27 cellular contexts compared by ENCODE assay signal in genomic region chr20:33062105-33062629, GRCh38. TPM values are rescaled to one million over a fixed set of nuclear protein-coding genes. Genes with fewer than 3 reads are reported as not detected.
DNase-seq lines count a peak whose midpoint lies in the region; ATAC-seq, FAIRE-seq and TF ChIP-seq lines count a peak whose summit lies in the region.
"Had no signal": no experiment of that assay in that cellular context is flagged by ENCODE, and none has a peak within 500 bp of the region (broad histone marks: within the 10 kb centered on the region; RNA-seq: fewer than 3 reads in every experiment).

No MANE protein-coding gene starts in this region.

- H3K36me3 ChIP-seq in HEK293 (ENCODE audit: control insufficient read depth in 2 of 2, insufficient read depth in 1 of 2, low read length in 2 of 2) = no peaks in the 10 kb centered on the region
- H3K36me3 ChIP-seq in K562 (ENCODE audit: control insufficient read depth, insufficient read depth, low read length) = no peaks in the 10 kb centered on the region
- no peaks in the 10 kb centered on the region for H3K36me3 ChIP-seq in neural progenitor cell
- no peaks in the 10 kb centered on the region for H3K36me3 ChIP-seq in thyroid gland
- no peaks in the 10 kb centered on the region for H3K36me3 ChIP-seq in uterus
- H3K36me3 ChIP-seq: BE2C, HAP-1, Peyer's patch had no signal

- WGBS in K562 (ENCODE audit: insufficient coverage, low coverage, missing lambda C conversion rate) = 2% methylated on average over 7 of the region's 7 CpGs
- WGBS in thyroid gland, 2 donors = 28 to 47% methylated on average over 7 of the region's 7 CpGs

- no peak for DNase-seq in K562 (ENCODE audit: extremely low read depth in 1 of 4, low spot score in 3 of 4)
- DNase-seq in neural progenitor cell (ENCODE audit: low spot score) = peak; percentile 74
- peak; percentile 56 to 66 for DNase-seq in thyroid gland
- no peak for DNase-seq in uterus
- no peak for DNase-seq in NCI-H82 (lab: John Stamatoyannopoulos, UW)
- DNase-seq: BE2C; CD4-positive, alpha-beta T cell; COR-L47; DMS79 treated with DMSO at 0.1 percent for 48 hours; GM23248; IMR-90; MV-4-11; NCI-H1105 treated with DMSO at 0.1 percent for 48 hours; NCI-H1694; NCI-H2081; NCI-H2171; NCI-H345; Peyer's patch had no signal

- H3K4me3 ChIP-seq in HEK293 (ENCODE audit: low read depth, low read length) (no peak overlapping the region), K562 (no peak overlapping the region), neural progenitor cell (no peak overlapping the region), thyroid gland (replicated peaks in 1 of 3) (no peak overlapping the region), uterus (no peak overlapping the region)
- H3K4me3 ChIP-seq: GM23248, HAP-1, Peyer's patch had no signal

- H3K79me2 ChIP-seq in K562 (ENCODE audit: control insufficient read depth, insufficient read depth, low read length) (no peaks in the 10 kb centered on the region), neural progenitor cell (ENCODE audit: low read depth) (no peaks in the 10 kb centered on the region)

- H3K27me3 Mint-ChIP-seq in neural progenitor cell (ENCODE audit: insufficient read depth, low read depth) = peaks cover 18% of the 10 kb centered on the region
- H3K27me3 Mint-ChIP-seq: CD4-positive, alpha-beta T cell had no signal

- no peaks in the 10 kb centered on the region for H3K9me3 Mint-ChIP-seq in neural progenitor cell
- H3K9me3 Mint-ChIP-seq: CD4-positive, alpha-beta T cell had no signal

- CTCF ChIA-PET in HEK293 (lab: Yijun Ruan, JAX) = no interaction called here
- CTCF ChIA-PET in K562 (lab: Yijun Ruan, JAX; ENCODE audit: low intra/inter-chr PET ratio) = no interaction called here

- H3F3A ChIP-seq in neural progenitor cell (ENCODE audit: low read depth) = no peaks in the 10 kb centered on the region

- TF ChIP-seq EP300 in K562 (IDR thresholded peaks at IDR 0.05; ENCODE audit: low read length) = no peak

- no peak overlapping the region for H3K4me3 Mint-ChIP-seq in neural progenitor cell
- H3K4me3 Mint-ChIP-seq: CD4-positive, alpha-beta T cell had no signal

- no peak for TF ChIP-seq CTCF in HEK293 (tag by site-specific recombination; IDR thresholded peaks at IDR 0.05)
- no peak for TF ChIP-seq CTCF in K562 (IDR thresholded peaks at IDR 0.05 in 2 of 3, conservative IDR thresholded peaks at IDR 0.05 in 1 of 3; ENCODE audit: insufficient read depth in 2 of 3, low read depth in 1 of 3, low read length in 3 of 3)
- no peak for TF ChIP-seq CTCF in neural progenitor cell (IDR thresholded peaks at IDR 0.05)
- no peak for TF ChIP-seq CTCF in thyroid gland (IDR thresholded peaks at IDR 0.05)
- no peak for TF ChIP-seq CTCF in uterus (IDR thresholded peaks at IDR 0.05)

- H3K36me3 Mint-ChIP-seq in neural progenitor cell = no peaks in the 10 kb centered on the region

- FAIRE-seq in K562 (lab: Jason Lieb, UNC) = no peak
- FAIRE-seq: GM12891, HTR-8/SVneo had no signal

- H3K27me3 ChIP-seq in K562 (ENCODE audit: control insufficient read depth in 2 of 2, insufficient read depth in 2 of 2, low read length in 2 of 2) (peaks cover 13 to 69% of the 10 kb centered on the region in 2 experiments; a peak in 4 of 5 replicates), neural progenitor cell (no peaks in the 10 kb centered on the region), thyroid gland (no peaks in the 10 kb centered on the region), uterus (no peaks in the 10 kb centered on the region)
- H3K27me3 ChIP-seq: BE2C, Peyer's patch had no signal

- H3K9me1 ChIP-seq in K562 (ENCODE audit: control insufficient read depth, insufficient read depth, low read length) = no peaks in the 10 kb centered on the region

- ATAC-seq in K562 (no peak), GM21723 (IDR thresholded peaks at IDR 0.05; ENCODE audit: unreplicated experiment) (no peak)
- ATAC-seq: Right ventricle myocardium inferior had no signal

- TF ChIP-seq RAD21 in K562 (CRISPR knock-in tag; conservative IDR thresholded peaks at IDR 0.05 in 1 of 2, IDR thresholded peaks at IDR 0.05 in 1 of 2) = no peak

- peaks cover 13% of the 10 kb centered on the region; the same call in 1 of the 2 replicates for H4K20me1 ChIP-seq in K562 (replicated peaks; ENCODE audit: control insufficient read depth, insufficient read depth, low read length)
- H4K20me1 ChIP-seq in neural progenitor cell (ENCODE audit: low read depth) = no peaks in the 10 kb centered on the region

- in situ Hi-C loops in K562 (cut with MboI) = no loop called here

- intact Hi-C loops in K562 (cut with micrococcal nuclease) = no loop called here
- intact Hi-C loops in thyroid gland (cut with DNase I) = no loop called here
- intact Hi-C loops in uterus (cut with DNase I; ENCODE audit: low total_unique reads) = no loop called here

- H3K9ac ChIP-seq in K562 (ENCODE audit: insufficient read depth in 1 of 2, low read depth in 2 of 2, low read length in 2 of 2) = no peak overlapping the region
- H3K9ac ChIP-seq in neural progenitor cell = no peak overlapping the region
- H3K9ac ChIP-seq: GM23248 had no signal

- H3K27ac ChIP-seq in HEK293 (ENCODE audit: extremely low read depth, low read depth, low read length) (no peak overlapping the region), K562 (ENCODE audit: extremely low read depth, low read depth, low read length) (no peak overlapping the region), neural progenitor cell (no peak overlapping the region), thyroid gland (peak overlapping the region; percentile 21 to 56 (median 50)), uterus (no peak overlapping the region)
- H3K27ac ChIP-seq: GM23248, Peyer's patch had no signal

- POLR2A ChIA-PET in HEK293 (lab: Yijun Ruan, JAX) (no interaction called here), K562 (lab: Yijun Ruan, JAX) (no interaction called here)

- no peaks in the 10 kb centered on the region for H3K4me1 ChIP-seq in HEK293 (ENCODE audit: control insufficient read depth, insufficient read depth, low read length)
- peaks cover 0 to 6% of the 10 kb centered on the region in 2 experiments; a peak in 1 of 5 replicates for H3K4me1 ChIP-seq in K562 (replicated peaks in 1 of 2; ENCODE audit: control insufficient read depth in 2 of 2, insufficient read depth in 2 of 2, low read length in 2 of 2)
- peaks cover 16% of the 10 kb centered on the region for H3K4me1 ChIP-seq in neural progenitor cell
- H3K4me1 ChIP-seq in thyroid gland = peaks cover 17 to 26% of the 10 kb centered on the region in 2 donors
- H3K4me1 ChIP-seq in uterus = no peaks in the 10 kb centered on the region
- H3K4me1 ChIP-seq: BE2C, HAP-1, Peyer's patch had no signal

- H2AFZ ChIP-seq in K562 (ENCODE audit: low read depth, low read length) (no peak overlapping the region), neural progenitor cell (replicated peaks) (no peak overlapping the region)
- H2AFZ ChIP-seq: GM23248 had no signal

- H3K9me3 ChIP-seq in HEK293 (ENCODE audit: control insufficient read depth, insufficient read depth, low read depth, low read length) (no peaks in the 10 kb centered on the region), K562 (replicated peaks; ENCODE audit: control insufficient read depth, insufficient read depth, low read depth, low read length) (no peaks in the 10 kb centered on the region), neural progenitor cell (ENCODE audit: low read depth) (no peaks in the 10 kb centered on the region), thyroid gland (no peaks in the 10 kb centered on the region), uterus (no peaks in the 10 kb centered on the region)
- H3K9me3 ChIP-seq: BE2C, HAP-1, Peyer's patch had no signal

- peak overlapping the region; percentile 36 for H3K27ac Mint-ChIP-seq in neural progenitor cell
- H3K27ac Mint-ChIP-seq: CD4-positive, alpha-beta T cell had no signal

- no peak overlapping the region for H3K4me2 ChIP-seq in K562 (ENCODE audit: insufficient read depth, low read length)
- peak overlapping the region; percentile 28 for H3K4me2 ChIP-seq in neural progenitor cell

- no TSS peak for BruUV-seq in K562 (replicated peaks; lab: Mats Ljungman, UMichigan)

- TF ChIP-seq POLR2A in K562 (conservative IDR thresholded peaks at IDR 0.05) (no peak), thyroid gland (IDR thresholded peaks at IDR 0.05) (no peak), uterus (IDR thresholded peaks at IDR 0.05) (no peak)

- peaks cover 17% of the 10 kb centered on the region for H3K4me1 Mint-ChIP-seq in neural progenitor cell

RNA-seq across cellular contexts. Expression of gene BPIFB3, which starts 8.5 kb away (rescaled TPM):
- not detected in 2 replicates for total RNA-seq in K562 (2011; cell fraction: chromatin; rRNA removed; ENCODE audit: low replicate concordance)
- total RNA-seq in K562 (2011; cell fraction: nucleolus; rRNA removed) = not detected in 2 replicates
- not detected in 2 replicates for total RNA-seq in K562 (2011; cell fraction: nucleoplasm; rRNA removed)
- total RNA-seq in K562 (2014; rRNA removed) (not detected in 2 replicates), K562 (2014; rRNA removed; fragmentation: Illumina TruSeq; extraction: Trizol) (not detected in 2 replicates), K562 (2015; rRNA removed; fragmentation: Illumina TruSeq; extraction: Trizol) (not detected in 2 replicates), K562 (2021) (not detected in 2 replicates), neural progenitor cell (ENCODE audit: low replicate concordance) (not detected in 2 replicates), thyroid gland (not detected), uterus (not detected)
- polyA plus RNA-seq in K562 (2011; rRNA removed) (not detected in 2 replicates), K562 (2014; fragmentation: Illumina TruSeq; extraction: Trizol) (not detected in 2 replicates), K562 (2014; fragmentation: Nextera tagmentation; extraction: Ambion mirVana) (not detected), K562 (2014; rRNA removed) (not detected in 2 replicates)
- polyA plus RNA-seq in K562 (2011; cell fraction: cytosol; rRNA removed) = not detected in 2 replicates
- not detected in 2 replicates for polyA plus RNA-seq in K562 (2011; cell fraction: nucleus; rRNA removed)
- polyA plus RNA-seq in K562 (2012) = not detected in 2 replicates
- polyA minus RNA-seq in K562 (2011; rRNA and poly(A)+ RNA removed) = not detected in 2 replicates
- polyA minus RNA-seq in K562 (2011; cell fraction: cytosol; rRNA and poly(A)+ RNA removed) = not detected in 2 replicates
- polyA minus RNA-seq in K562 (2011; cell fraction: nucleus; rRNA and poly(A)+ RNA removed) = not detected in 2 replicates
- total RNA-seq: A673; CD4-positive, alpha-beta T cell; GM23248; IMR-90; M059J; OCI-LY7; Peyer's patch; Right ventricle myocardium inferior had no signal
- polyA plus RNA-seq: GM23248, IMR-90 had no signal

RNA-seq across cellular contexts. Expression of gene BPIFB4, which starts 17.3 kb away (rescaled TPM):
- not detected in 2 replicates for total RNA-seq in K562 (2011; cell fraction: chromatin; rRNA removed; ENCODE audit: low replicate concordance)
- not detected in 2 replicates for total RNA-seq in K562 (2011; cell fraction: nucleolus; rRNA removed)
- total RNA-seq in K562 (2011; cell fraction: nucleoplasm; rRNA removed) = not detected in 2 replicates
- total RNA-seq in K562 (2014; rRNA removed) = not detected in 2 replicates
- total RNA-seq in K562 (2014; rRNA removed; fragmentation: Illumina TruSeq; extraction: Trizol) = not detected in 2 replicates
- not detected in 2 replicates for total RNA-seq in K562 (2015; rRNA removed; fragmentation: Illumina TruSeq; extraction: Trizol)
- not detected in 2 replicates for total RNA-seq in K562 (2021)
- not detected in 2 replicates for polyA plus RNA-seq in K562 (2011; rRNA removed)
- not detected in 2 replicates for polyA plus RNA-seq in K562 (2011; cell fraction: cytosol; rRNA removed)
- not detected in 2 replicates for polyA plus RNA-seq in K562 (2011; cell fraction: nucleus; rRNA removed)
- polyA plus RNA-seq in K562 (2012) = not detected in 2 replicates
- not detected in 2 replicates for polyA plus RNA-seq in K562 (2014; fragmentation: Illumina TruSeq; extraction: Trizol)
- polyA plus RNA-seq in K562 (2014; fragmentation: Nextera tagmentation; extraction: Ambion mirVana) = not detected
- polyA plus RNA-seq in K562 (2014; rRNA removed) = not detected in 2 replicates
- polyA minus RNA-seq in K562 (2011; rRNA and poly(A)+ RNA removed) = not detected in 2 replicates
- polyA minus RNA-seq in K562 (2011; cell fraction: cytosol; rRNA and poly(A)+ RNA removed) = not detected in 2 replicates
- not detected in 2 replicates for polyA minus RNA-seq in K562 (2011; cell fraction: nucleus; rRNA and poly(A)+ RNA removed)
- total RNA-seq in neural progenitor cell (ENCODE audit: low replicate concordance) = not detected in 2 replicates
- not detected for total RNA-seq in thyroid gland
- not detected for total RNA-seq in uterus
- total RNA-seq: A673; CD4-positive, alpha-beta T cell; GM23248; IMR-90; M059J; OCI-LY7; Peyer's patch; Right ventricle myocardium inferior had no signal
- polyA plus RNA-seq: GM23248, IMR-90 had no signal

RNA-seq across cellular contexts. Expression of gene BPIFB6, which starts 30.7 kb away (rescaled TPM):
- total RNA-seq in K562 (2011; cell fraction: chromatin; rRNA removed; ENCODE audit: low replicate concordance) = not detected in 2 replicates
- not detected in 2 replicates for total RNA-seq in K562 (2011; cell fraction: nucleolus; rRNA removed)
- total RNA-seq in K562 (2011; cell fraction: nucleoplasm; rRNA removed) = not detected in 2 replicates
- total RNA-seq in K562 (2014; rRNA removed) (not detected in 2 replicates), K562 (2014; rRNA removed; fragmentation: Illumina TruSeq; extraction: Trizol) (not detected in 2 replicates), K562 (2015; rRNA removed; fragmentation: Illumina TruSeq; extraction: Trizol) (not detected in 2 replicates), K562 (2021) (not detected in 2 replicates), neural progenitor cell (ENCODE audit: low replicate concordance) (not detected in 2 replicates), thyroid gland (not detected), uterus (not detected)
- polyA plus RNA-seq in K562 (2011; rRNA removed) (not detected in 2 replicates), K562 (2014; fragmentation: Illumina TruSeq; extraction: Trizol) (not detected in 2 replicates), K562 (2014; fragmentation: Nextera tagmentation; extraction: Ambion mirVana) (not detected), K562 (2014; rRNA removed) (not detected in 2 replicates)
- not detected in 2 replicates for polyA plus RNA-seq in K562 (2011; cell fraction: cytosol; rRNA removed)
- not detected in 2 replicates for polyA plus RNA-seq in K562 (2011; cell fraction: nucleus; rRNA removed)
- not detected in 2 replicates for polyA plus RNA-seq in K562 (2012)
- polyA minus RNA-seq in K562 (2011; rRNA and poly(A)+ RNA removed) = not detected in 2 replicates
- polyA minus RNA-seq in K562 (2011; cell fraction: cytosol; rRNA and poly(A)+ RNA removed) = not detected in 2 replicates
- not detected in 2 replicates for polyA minus RNA-seq in K562 (2011; cell fraction: nucleus; rRNA and poly(A)+ RNA removed)
- total RNA-seq: A673; CD4-positive, alpha-beta T cell; GM23248; IMR-90; M059J; OCI-LY7; Peyer's patch; Right ventricle myocardium inferior had no signal
- polyA plus RNA-seq: GM23248, IMR-90 had no signal

RNA-seq across cellular contexts. Expression of gene BPIFB2, which starts 54.7 kb away (rescaled TPM):
- total RNA-seq in K562 (2011; cell fraction: chromatin; rRNA removed; ENCODE audit: low replicate concordance) = not detected in 2 replicates
- not detected in 2 replicates for total RNA-seq in K562 (2011; cell fraction: nucleolus; rRNA removed)
- total RNA-seq in K562 (2011; cell fraction: nucleoplasm; rRNA removed) = not detected in 2 replicates
- not detected in 2 replicates for total RNA-seq in K562 (2014; rRNA removed)
- not detected in 2 replicates for total RNA-seq in K562 (2014; rRNA removed; fragmentation: Illumina TruSeq; extraction: Trizol)
- not detected in 2 replicates for total RNA-seq in K562 (2015; rRNA removed; fragmentation: Illumina TruSeq; extraction: Trizol)
- 0.11 TPM in 1 of 2 replicates, not detected in the other for total RNA-seq in K562 (2021)
- not detected in 2 replicates for polyA plus RNA-seq in K562 (2011; rRNA removed)
- polyA plus RNA-seq in K562 (2011; cell fraction: cytosol; rRNA removed) = not detected in 2 replicates
- not detected in 2 replicates for polyA plus RNA-seq in K562 (2011; cell fraction: nucleus; rRNA removed)
- not detected in 2 replicates for polyA plus RNA-seq in K562 (2012)
- polyA plus RNA-seq in K562 (2014; fragmentation: Illumina TruSeq; extraction: Trizol) = not detected in 2 replicates
- polyA plus RNA-seq in K562 (2014; fragmentation: Nextera tagmentation; extraction: Ambion mirVana) = not detected
- not detected in 2 replicates for polyA plus RNA-seq in K562 (2014; rRNA removed)
- not detected in 2 replicates for polyA minus RNA-seq in K562 (2011; rRNA and poly(A)+ RNA removed)
- polyA minus RNA-seq in K562 (2011; cell fraction: cytosol; rRNA and poly(A)+ RNA removed) = 1.1 TPM in 1 of 2 replicates, not detected in the other
- not detected in 2 replicates for polyA minus RNA-seq in K562 (2011; cell fraction: nucleus; rRNA and poly(A)+ RNA removed)
- not detected in 2 replicates for total RNA-seq in neural progenitor cell (ENCODE audit: low replicate concordance)
- total RNA-seq in thyroid gland = not detected
- not detected for total RNA-seq in uterus
- total RNA-seq: A673; CD4-positive, alpha-beta T cell; GM23248; IMR-90; M059J; OCI-LY7; Peyer's patch; Right ventricle myocardium inferior had no signal
- polyA plus RNA-seq: GM23248, IMR-90 had no signal

RNA-seq across cellular contexts. Expression of gene SUN5, which starts 57.9 kb away (rescaled TPM):
- total RNA-seq in K562 (2011; cell fraction: chromatin; rRNA removed; ENCODE audit: low replicate concordance) = not detected in 2 replicates
- total RNA-seq in K562 (2011; cell fraction: nucleolus; rRNA removed) = not detected in 2 replicates
- total RNA-seq in K562 (2011; cell fraction: nucleoplasm; rRNA removed) = not detected in 2 replicates
- total RNA-seq in K562 (2014; rRNA removed) = not detected in 2 replicates
- not detected in 2 replicates for total RNA-seq in K562 (2014; rRNA removed; fragmentation: Illumina TruSeq; extraction: Trizol)
- not detected in 2 replicates for total RNA-seq in K562 (2015; rRNA removed; fragmentation: Illumina TruSeq; extraction: Trizol)
- total RNA-seq in K562 (2021) = not detected in 2 replicates
- not detected in 2 replicates for polyA plus RNA-seq in K562 (2011; rRNA removed)
- polyA plus RNA-seq in K562 (2011; cell fraction: cytosol; rRNA removed) = not detected in 2 replicates
- polyA plus RNA-seq in K562 (2011; cell fraction: nucleus; rRNA removed) = not detected in 2 replicates
- polyA plus RNA-seq in K562 (2012) = not detected in 2 replicates
- not detected in 2 replicates for polyA plus RNA-seq in K562 (2014; fragmentation: Illumina TruSeq; extraction: Trizol)
- polyA plus RNA-seq in K562 (2014; fragmentation: Nextera tagmentation; extraction: Ambion mirVana) = not detected
- polyA plus RNA-seq in K562 (2014; rRNA removed) = not detected in 2 replicates
- polyA minus RNA-seq in K562 (2011; rRNA and poly(A)+ RNA removed) = not detected in 2 replicates
- not detected in 2 replicates for polyA minus RNA-seq in K562 (2011; cell fraction: cytosol; rRNA and poly(A)+ RNA removed)
- polyA minus RNA-seq in K562 (2011; cell fraction: nucleus; rRNA and poly(A)+ RNA removed) = not detected in 2 replicates
- total RNA-seq in neural progenitor cell (ENCODE audit: low replicate concordance) = not detected in 2 replicates
- total RNA-seq in thyroid gland = not detected
- total RNA-seq in uterus = not detected
- total RNA-seq: A673; CD4-positive, alpha-beta T cell; GM23248; IMR-90; M059J; OCI-LY7; Peyer's patch; Right ventricle myocardium inferior had no signal
- polyA plus RNA-seq: GM23248, IMR-90 had no signal

Comparison
In these comparisons a context has a peak if more than half of its experiments do, and no peak if none do; other contexts are left out.
1. H3K27ac ChIP-seq: peak in thyroid gland (3 of 3); none in HEK293 (single experiment), K562 (single experiment), neural progenitor cell (single experiment) and uterus (0 of 2).
2. DNase-seq: peak in neural progenitor cell (single experiment) and thyroid gland (2 of 2); none in K562 (0 of 4), uterus (0 of 2) and NCI-H82 (single experiment).
3. Of the 44 proteins assayed by ChIP-seq in both K562 and HEK293: peak only in K562: none; only in HEK293: none; in both: ZBTB17; in neither: 43.